ENCODE assay signal across 11 cellular contexts in the genomic region with DNA sequence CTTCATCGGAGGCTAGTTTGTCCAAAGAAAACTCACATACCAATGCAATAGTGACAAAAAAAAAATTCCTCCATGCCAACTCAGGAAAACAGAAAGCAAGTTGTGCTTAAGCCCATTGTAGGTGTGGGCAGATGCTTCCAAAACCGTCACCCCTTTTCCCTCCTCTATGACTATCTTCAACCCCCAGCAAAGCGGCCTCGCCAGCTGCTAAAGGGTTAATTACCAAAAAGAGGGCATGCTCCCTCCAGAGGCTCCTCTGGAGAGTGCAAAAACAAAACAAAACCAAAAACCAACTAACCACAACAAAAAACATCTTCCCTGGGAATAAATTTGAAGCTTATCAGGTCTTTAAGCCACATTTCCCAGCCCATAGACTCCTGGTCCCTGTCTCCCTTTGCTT. TPM values are rescaled to one million over a fixed set of nuclear protein-coding genes. Genes with fewer than 3 reads are reported as not detected.
DNase-seq lines count a peak whose midpoint lies in the region; ATAC-seq and TF ChIP-seq lines count a peak whose summit lies in the region.
"Had no signal": no experiment of that assay in that cellular context is flagged by ENCODE, and none has a peak within 500 bp of the region (broad histone marks: within the 10 kb centered on the region; RNA-seq: fewer than 3 reads in every experiment).

No MANE protein-coding gene starts in this region.

- in situ Hi-C loops in gastrocnemius medialis (cut with MboI; ENCODE audit: low sequenced_read_pairs in 4 of 4) = no loop called here

- H3K36me3 ChIP-seq in GM06990 (ENCODE audit: control insufficient read depth, insufficient read depth, low read length) (no peaks in the 10 kb centered on the region), left ventricle myocardium inferior (no peaks in the 10 kb centered on the region), gastrocnemius medialis (no peaks in the 10 kb centered on the region)
- H3K36me3 ChIP-seq: SJCRH30 had no signal

- H3K4me1 ChIP-seq in left ventricle myocardium inferior (peaks cover 30% of the 10 kb centered on the region), gastrocnemius medialis (peaks cover 34 to 38% of the 10 kb centered on the region in 2 donors)

- no peak for DNase-seq in GM06990 (ENCODE audit: extremely low read depth, insufficient read length)
- DNase-seq in left ventricle myocardium inferior = no peak
- no peak for DNase-seq in gastrocnemius medialis
- no peak for DNase-seq in SKM-1 (lab: John Stamatoyannopoulos, UW; ENCODE audit: unreplicated experiment)
- no peak for DNase-seq in activated T-helper 2 cell treated with anti-CD3 and anti-CD28 coated beads, Interferon-gamma antibody, Interleukin-2, Interleukin-4, amounts not matched to agents 10 μg/mL and 5 μg/mL and 100 μg/mL, durations not matched to agents 14 hours and 24 hours and 36 hours (ENCODE audit: low spot score)
- DNase-seq: SJCRH30; stimulated activated CD4-positive, alpha-beta T cell treated with anti-CD3 and anti-CD28 coated beads, Interleukin-4, amount 100 ng/mL, for 1 hour had no signal

- no peaks in the 10 kb centered on the region for H3K9me3 Mint-ChIP-seq in activated T-helper 2 cell treated with anti-CD3 and anti-CD28 coated beads, Interferon-gamma antibody, Interleukin-2, Interleukin-4, amounts not matched to agents 10 μg/mL and 5 μg/mL and 100 μg/mL, durations not matched to agents 14 hours and 24 hours and 36 hours
- H3K9me3 Mint-ChIP-seq: activated T-helper 17 cell treated with anti-CD3 and anti-CD28 coated beads, Interleukin-2, amount 50 U/mL, for 72 hours had no signal

- H3K4me1 Mint-ChIP-seq in activated T-helper 2 cell treated with anti-CD3 and anti-CD28 coated beads, Interferon-gamma antibody, Interleukin-2, Interleukin-4, amounts not matched to agents 10 μg/mL and 5 μg/mL and 100 μg/mL, durations not matched to agents 14 hours and 24 hours and 36 hours (ENCODE audit: low read depth) = peaks cover 4% of the 10 kb centered on the region
- H3K4me1 Mint-ChIP-seq: activated T-helper 17 cell treated with anti-CD3 and anti-CD28 coated beads, Interleukin-2, amount 50 U/mL, for 72 hours had no signal

- TF ChIP-seq POLR2A in gastrocnemius medialis (IDR thresholded peaks at IDR 0.05) = no peak

- H3K27me3 ChIP-seq in GM06990 (replicated peaks; ENCODE audit: control insufficient read depth, insufficient read depth, low read length) (peaks cover 4% of the 10 kb centered on the region), left ventricle myocardium inferior (ENCODE audit: low read depth) (peaks cover 19% of the 10 kb centered on the region), gastrocnemius medialis (no peaks in the 10 kb centered on the region)
- H3K27me3 ChIP-seq: SJCRH30 had no signal

- H3K27ac ChIP-seq in left ventricle myocardium inferior (replicated peaks) (peak overlapping the region; percentile 75), gastrocnemius medialis (peak overlapping the region; percentile 82 to 84 (median 84))
- H3K27ac ChIP-seq: SJCRH30 had no signal

- no peaks in the 10 kb centered on the region for H3K36me3 Mint-ChIP-seq in activated T-helper 2 cell treated with anti-CD3 and anti-CD28 coated beads, Interferon-gamma antibody, Interleukin-2, Interleukin-4, amounts not matched to agents 10 μg/mL and 5 μg/mL and 100 μg/mL, durations not matched to agents 14 hours and 24 hours and 36 hours (ENCODE audit: low read depth)

- H3K27ac Mint-ChIP-seq in activated T-helper 2 cell treated with anti-CD3 and anti-CD28 coated beads, Interferon-gamma antibody, Interleukin-2, Interleukin-4, amounts not matched to agents 10 μg/mL and 5 μg/mL and 100 μg/mL, durations not matched to agents 14 hours and 24 hours and 36 hours = no peak overlapping the region
- H3K27ac Mint-ChIP-seq: activated T-helper 17 cell treated with anti-CD3 and anti-CD28 coated beads, Interleukin-2, amount 50 U/mL, for 72 hours had no signal

- ATAC-seq in SK-N-SH treated with all-trans-retinoic acid at 6 μM for 48 hours (peak; percentile 9), gastrocnemius medialis (no peak), HG02840 (IDR thresholded peaks at IDR 0.05; ENCODE audit: low FRiP score, unreplicated experiment) (no peak), esophagus mucosa (no peak)
- ATAC-seq: activated T-helper 17 cell treated with anti-CD3 and anti-CD28 coated beads, Interleukin-2, amount 50 U/mL, for 72 hours had no signal

- peaks cover 50% of the 10 kb centered on the region for H3K27me3 Mint-ChIP-seq in activated T-helper 2 cell treated with anti-CD3 and anti-CD28 coated beads, Interferon-gamma antibody, Interleukin-2, Interleukin-4, amounts not matched to agents 10 μg/mL and 5 μg/mL and 100 μg/mL, durations not matched to agents 14 hours and 24 hours and 36 hours (ENCODE audit: low read depth)

- H3K4me3 Mint-ChIP-seq in activated T-helper 2 cell treated with anti-CD3 and anti-CD28 coated beads, Interferon-gamma antibody, Interleukin-2, Interleukin-4, amounts not matched to agents 10 μg/mL and 5 μg/mL and 100 μg/mL, durations not matched to agents 14 hours and 24 hours and 36 hours (ENCODE audit: low read depth) = no peak overlapping the region
- H3K4me3 Mint-ChIP-seq: activated T-helper 17 cell treated with anti-CD3 and anti-CD28 coated beads, Interleukin-2, amount 50 U/mL, for 72 hours had no signal

- intact Hi-C loops in left ventricle myocardium inferior (cut with micrococcal nuclease) (no loop called here), gastrocnemius medialis (cut with DNase I; ENCODE audit: low total_unique reads) (no loop called here)
- intact Hi-C loops in activated T-helper 2 cell treated with anti-CD3 and anti-CD28 coated beads, Interferon-gamma antibody, Interleukin-2, Interleukin-4, amounts not matched to agents 10 μg/mL and 5 μg/mL and 100 μg/mL, durations not matched to agents 14 hours and 24 hours and 36 hours (cut with micrococcal nuclease) = no loop called here

- H3K9me3 ChIP-seq in left ventricle myocardium inferior (replicated peaks) (no peaks in the 10 kb centered on the region), gastrocnemius medialis (no peaks in the 10 kb centered on the region)
- H3K9me3 ChIP-seq: SJCRH30 had no signal

- TF ChIP-seq CTCF in GM06990 (IDR thresholded peaks at IDR 0.05; ENCODE audit: insufficient read depth, low read length, poor library complexity, severe bottlenecking) = peak; percentile 27
- peak; percentile 42 for TF ChIP-seq CTCF in left ventricle myocardium inferior (IDR thresholded peaks at IDR 0.05; ENCODE audit: borderline replicate concordance)
- TF ChIP-seq CTCF in gastrocnemius medialis (IDR thresholded peaks at IDR 0.05 in 4 of 5, conservative IDR thresholded peaks at IDR 0.05 in 1 of 5) = peak in 3 of 5 experiments; percentile 13 to 28 (median 22)

- H3K4me3 ChIP-seq in GM06990 (replicated peaks; ENCODE audit: low read depth, low read length) = no peak overlapping the region
- peak overlapping the region; percentile 69 for H3K4me3 ChIP-seq in left ventricle myocardium inferior
- peak overlapping the region; percentile 57 to 74 (median 62) for H3K4me3 ChIP-seq in gastrocnemius medialis
- H3K4me3 ChIP-seq: SJCRH30 had no signal

TF ChIP-seq in SK-N-SH treated with all-trans-retinoic acid at 6 μM for 48 hours, 23 proteins besides CTCF, POLR2A, EP300 and RAD21:
- TF ChIP-seq, protein P1, sequence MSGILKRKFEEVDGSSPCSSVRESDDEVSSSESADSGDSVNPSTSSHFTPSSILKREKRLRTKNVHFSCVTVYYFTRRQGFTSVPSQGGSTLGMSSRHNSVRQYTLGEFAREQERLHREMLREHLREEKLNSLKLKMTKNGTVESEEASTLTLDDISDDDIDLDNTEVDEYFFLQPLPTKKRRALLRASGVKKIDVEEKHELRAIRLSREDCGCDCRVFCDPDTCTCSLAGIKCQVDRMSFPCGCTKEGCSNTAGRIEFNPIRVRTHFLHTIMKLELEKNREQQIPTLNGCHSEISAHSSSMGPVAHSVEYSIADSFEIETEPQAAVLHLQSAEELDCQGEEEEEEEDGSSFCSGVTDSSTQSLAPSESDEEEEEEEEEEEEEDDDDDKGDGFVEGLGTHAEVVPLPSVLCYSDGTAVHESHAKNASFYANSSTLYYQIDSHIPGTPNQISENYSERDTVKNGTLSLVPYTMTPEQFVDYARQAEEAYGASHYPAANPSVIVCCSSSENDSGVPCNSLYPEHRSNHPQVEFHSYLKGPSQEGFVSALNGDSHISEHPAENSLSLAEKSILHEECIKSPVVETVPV (CRISPR knock-in tag; IDR thresholded peaks at IDR 0.05) = no peak
- TF ChIP-seq ESRRG (CRISPR knock-in tag; IDR thresholded peaks at IDR 0.05) = no peak

RNA-seq across cellular contexts. Expression of gene LMOD1, which starts 1.2 kb away (rescaled TPM):
- total RNA-seq in left ventricle myocardium inferior = 9.2 TPM
- 10 to 100 TPM; 12.8 to 39.5 (median 22.6) TPM for total RNA-seq in gastrocnemius medialis
- not detected in 2 replicates for total RNA-seq in activated T-helper 2 cell treated with anti-CD3 and anti-CD28 coated beads, Interferon-gamma antibody, Interleukin-2, Interleukin-4, amounts not matched to agents 10 μg/mL and 5 μg/mL and 100 μg/mL, durations not matched to agents 14 hours and 24 hours and 36 hours
- total RNA-seq in esophagus mucosa = 4.1 TPM
- total RNA-seq: activated T-helper 17 cell treated with anti-CD3 and anti-CD28 coated beads, Interleukin-2, amount 50 U/mL, for 72 hours; SJCRH30 had no signal

RNA-seq across cellular contexts. Expression of gene TIMM17A, which starts 10.1 kb away (rescaled TPM):
- total RNA-seq in left ventricle myocardium inferior = 87.5 TPM
- 10 to 100 TPM; 33.6 to 67.6 (median 43.3) TPM for total RNA-seq in gastrocnemius medialis
- total RNA-seq in activated T-helper 2 cell treated with anti-CD3 and anti-CD28 coated beads, Interferon-gamma antibody, Interleukin-2, Interleukin-4, amounts not matched to agents 10 μg/mL and 5 μg/mL and 100 μg/mL, durations not matched to agents 14 hours and 24 hours and 36 hours = 92.6 and 96.0 TPM in 2 replicates
- 36.3 TPM for total RNA-seq in esophagus mucosa

RNA-seq across cellular contexts. Expression of gene RNPEP, which starts 37.3 kb away (rescaled TPM):
- total RNA-seq in left ventricle myocardium inferior (16.6 TPM), gastrocnemius medialis (10 to 100 TPM; 11.1 to 24.9 (median 21.2) TPM), esophagus mucosa (89.6 TPM)
- 42.5 and 43.6 TPM in 2 replicates for total RNA-seq in activated T-helper 2 cell treated with anti-CD3 and anti-CD28 coated beads, Interferon-gamma antibody, Interleukin-2, Interleukin-4, amounts not matched to agents 10 μg/mL and 5 μg/mL and 100 μg/mL, durations not matched to agents 14 hours and 24 hours and 36 hours

RNA-seq across cellular contexts. Expression of gene SHISA4, which starts 56.5 kb away (rescaled TPM):
- total RNA-seq in left ventricle myocardium inferior (191 TPM), gastrocnemius medialis (100 to 1,000 TPM in 2 of 4 donors, 10 to 100 TPM in 2; 76.6 to 384 (median 229) TPM), esophagus mucosa (1.2 TPM)
- 0.41 and 0.48 TPM in 2 replicates for total RNA-seq in activated T-helper 2 cell treated with anti-CD3 and anti-CD28 coated beads, Interferon-gamma antibody, Interleukin-2, Interleukin-4, amounts not matched to agents 10 μg/mL and 5 μg/mL and 100 μg/mL, durations not matched to agents 14 hours and 24 hours and 36 hours
